ENCODE assay signal across 3 cellular contexts in the genomic region with DNA sequence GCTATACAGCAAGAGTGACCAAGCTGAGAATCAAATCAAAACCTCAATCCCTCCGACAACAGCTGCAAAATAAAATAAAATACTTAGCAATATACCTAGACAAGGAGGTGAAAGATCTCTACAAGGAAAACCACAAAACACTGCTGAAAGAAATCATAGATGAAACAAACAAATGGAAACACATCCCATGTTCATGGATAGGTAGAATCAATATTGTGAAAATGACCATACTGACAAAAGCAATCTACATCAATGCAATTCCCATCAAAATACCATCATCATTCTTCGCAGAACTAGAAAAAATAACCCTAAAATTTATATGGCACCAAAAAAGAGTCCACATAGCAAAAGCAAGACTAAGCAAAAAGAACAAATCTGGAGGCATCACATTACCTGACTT. TPM values are rescaled to one million over a fixed set of nuclear protein-coding genes. Genes with fewer than 3 reads are reported as not detected.
A peak's percentile ranks its signal among the peaks of the same experiment; 100 is the strongest.
DNase-seq lines count a peak whose midpoint lies in the region; TF ChIP-seq lines count a peak whose summit lies in the region.
"Not testable (repeated sequence)": the region's sequence is repeated elsewhere in the genome, so short reads cannot be mapped to it uniquely, and the experiment has no call there.
"Had no signal": no experiment of that assay in that cellular context is flagged by ENCODE, and none has a peak within 500 bp of the region (broad histone marks: within the 10 kb centered on the region; RNA-seq: fewer than 3 reads in every experiment).

No MANE protein-coding gene starts in this region.

- peak overlapping the region; percentile 56 for H3K4me3 Mint-ChIP-seq in endothelial cell (ENCODE audit: unreplicated experiment)

- H3K9me3 Mint-ChIP-seq in endothelial cell (ENCODE audit: unreplicated experiment) = not testable (repeated sequence)

- H3K36me3 Mint-ChIP-seq in endothelial cell (ENCODE audit: low read depth, unreplicated experiment) = peaks cover 34% of the 10 kb centered on the region

- not testable (repeated sequence) for H3K9me3 ChIP-seq in HEK293 (ENCODE audit: control insufficient read depth, insufficient read depth, low read depth, low read length)

- H3K27me3 Mint-ChIP-seq in endothelial cell (ENCODE audit: unreplicated experiment) = not testable (repeated sequence)

- not testable (repeated sequence) for H3K4me1 Mint-ChIP-seq in endothelial cell (ENCODE audit: unreplicated experiment)

- CTCF ChIA-PET in HEK293 (lab: Yijun Ruan, JAX) = interaction anchor here (0.7 to 1.3 kb wide), 4 partner anchors 15 to 124 kb away, joined by 3 to 4 read pairs (median 3); no protein-coding TSS in a partner anchor

- H3K27ac ChIP-seq in HEK293 (ENCODE audit: extremely low read depth, low read depth, low read length) = not testable (repeated sequence)

- DNase-seq in endothelial cell (ENCODE audit: low spot score) = not testable (repeated sequence)

- H3K27ac Mint-ChIP-seq in endothelial cell (ENCODE audit: unreplicated experiment) = not testable (repeated sequence)

- POLR2A ChIA-PET in HEK293 (lab: Yijun Ruan, JAX) = not testable (repeated sequence)

- not testable (repeated sequence) for TF ChIP-seq CTCF in HEK293 (tag by site-specific recombination; IDR thresholded peaks at IDR 0.05); endothelial cell (IDR thresholded peaks at IDR 0.05; ENCODE audit: unreplicated experiment)

- H3K4me3 ChIP-seq in HEK293 (ENCODE audit: low read depth, low read length) = not testable (repeated sequence)

- H3K4me1 ChIP-seq in HEK293 (ENCODE audit: control insufficient read depth, insufficient read depth, low read length) = not testable (repeated sequence)

- not testable (repeated sequence) for H3K36me3 ChIP-seq in HEK293 (ENCODE audit: control insufficient read depth in 2 of 2, insufficient read depth in 1 of 2, low read length in 2 of 2)

TF ChIP-seq in HEK293, 187 proteins besides CTCF, POLR2A, EP300 and RAD21:
- peak; percentile 95 for TF ChIP-seq ZNF248 (tag by site-specific recombination; IDR thresholded peaks at IDR 0.05)

RNA-seq across cellular contexts. Expression of a gene that starts 17.6 kb away (rescaled TPM):
- 25.7 TPM for total RNA-seq in endothelial cell (ENCODE audit: unreplicated experiment)
- total RNA-seq: Caco-2 had no signal

RNA-seq across cellular contexts. Expression of a gene that starts 33.9 kb away (rescaled TPM):
- 9.1 TPM for total RNA-seq in endothelial cell (ENCODE audit: unreplicated experiment)
- total RNA-seq: Caco-2 had no signal

RNA-seq across cellular contexts. Expression of a gene that starts 41.3 kb away (rescaled TPM):
- 0.26 TPM for total RNA-seq in endothelial cell (ENCODE audit: unreplicated experiment)
- total RNA-seq: Caco-2 had no signal
